In the genomic region with DNA sequence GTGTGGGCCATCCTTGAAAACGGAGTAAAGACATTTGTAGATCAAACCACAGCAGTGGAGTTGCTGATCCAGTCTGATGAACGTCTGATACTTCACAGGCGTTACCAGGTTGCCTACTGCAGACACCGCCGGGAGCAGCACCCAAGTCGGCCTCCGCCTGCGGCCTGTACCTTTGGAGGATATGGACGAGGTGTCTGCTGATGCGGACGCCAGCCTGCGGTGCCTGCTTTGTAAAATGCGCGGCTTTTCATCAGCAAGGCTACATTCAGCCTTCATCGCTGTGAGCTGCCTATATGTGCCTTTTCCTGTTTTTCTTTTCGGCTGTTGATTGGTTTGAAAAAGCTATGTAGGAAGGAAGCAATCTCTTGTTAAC, we compare ENCODE assay signal across 27 cellular contexts. TPM values are rescaled to one million over a fixed set of nuclear protein-coding genes. Genes with fewer than 3 reads are reported as not detected.
DNase-seq lines count a peak whose midpoint lies in the region; ATAC-seq, FAIRE-seq and TF ChIP-seq lines count a peak whose summit lies in the region.
"Had no signal": no experiment of that assay in that cellular context is flagged by ENCODE, and none has a peak within 500 bp of the region (broad histone marks: within the 10 kb centered on the region; RNA-seq: fewer than 3 reads in every experiment).

No MANE protein-coding gene starts in this region.

- H3K18ac ChIP-seq in H1 (ENCODE audit: extremely low read depth, low read length) (no peak overlapping the region), mesenchymal stem cell (ENCODE audit: low read depth in 1 of 2, low read length in 2 of 2) (no peak overlapping the region)

- TF ChIP-seq EP300 in H1 (IDR thresholded peaks at IDR 0.05; ENCODE audit: borderline replicate concordance in 1 of 2, low read depth in 2 of 2, low read length in 2 of 2) = no peak

- TF ChIP-seq CTCF in H1 (IDR thresholded peaks at IDR 0.05; ENCODE audit: control extremely low read depth in 1 of 3, insufficient read depth in 1 of 3, low read depth in 1 of 3, low read length in 3 of 3) = no peak
- TF ChIP-seq CTCF in kidney (IDR thresholded peaks at IDR 0.05; ENCODE audit: borderline replicate concordance, extremely low read depth, insufficient read depth) = no peak
- TF ChIP-seq CTCF in upper lobe of right lung (IDR thresholded peaks at IDR 0.05) = no peak
- TF ChIP-seq CTCF in Caco-2 (IDR thresholded peaks at IDR 0.05; ENCODE audit: insufficient read depth in 1 of 2, low read depth in 1 of 2, low read length in 1 of 2, severe bottlenecking in 1 of 2, unreplicated experiment in 1 of 2) = no peak

- H2AK5ac ChIP-seq in H1 (ENCODE audit: low read depth, low read length) (no peak overlapping the region), mesenchymal stem cell (ENCODE audit: low read length, severe bottlenecking) (no peak overlapping the region)

- H3K9ac ChIP-seq in SK-N-MC (ENCODE audit: insufficient read length) (no peak overlapping the region), H1 (replicated peaks in 1 of 4; ENCODE audit: extremely low read depth in 1 of 4, low read depth in 3 of 4, low read length in 3 of 4) (no peak overlapping the region), kidney (ENCODE audit: low read length in 2 of 2) (no peak overlapping the region), mesenchymal stem cell (ENCODE audit: low read length) (no peak overlapping the region)

- H3K4ac ChIP-seq in H1 (replicated peaks; ENCODE audit: insufficient read length, low read depth, low read length) = no peak overlapping the region
- no peak overlapping the region for H3K4ac ChIP-seq in mesenchymal stem cell (ENCODE audit: low read depth in 1 of 2, low read length in 2 of 2)

- H3K14ac ChIP-seq in H1 (ENCODE audit: insufficient read length) (no peak overlapping the region), mesenchymal stem cell (ENCODE audit: low read length in 2 of 2) (no peak overlapping the region)

- CTCF ChIA-PET in H1 (lab: Charles Lee; ENCODE audit: partially characterized antibody) (interaction anchor here (1.0 to 5.7 kb wide), 6 partner anchors 24 to 185 kb away, joined by 3 to 29 read pairs (median 4); no protein-coding TSS in a partner anchor), Caco-2 (lab: Charles Lee) (no interaction called here)

- no peak for ATAC-seq in upper lobe of right lung
- ATAC-seq in GM19035 (IDR thresholded peaks at IDR 0.05; ENCODE audit: unreplicated experiment) = no peak
- ATAC-seq: esophagus mucosa, GM12878, HepG2, SK-N-SH treated with all-trans-retinoic acid at 6 μM for 48 hours had no signal

- no peak for TF ChIP-seq POLR2A in H1 (IDR thresholded peaks at IDR 0.05; ENCODE audit: control extremely low read depth in 1 of 2, low read depth in 2 of 2, low read length in 2 of 2)

- no peaks in the 10 kb centered on the region for H3K23me2 ChIP-seq in H1 (ENCODE audit: low read depth, low read length)

- peaks cover 23 to 59% of the 10 kb centered on the region in 2 experiments for H4K20me1 ChIP-seq in H1 (replicated peaks in 1 of 2; ENCODE audit: control insufficient read depth in 1 of 2, insufficient read depth in 2 of 2, low read length in 2 of 2)

- H3K56ac ChIP-seq in H1 (replicated peaks; ENCODE audit: insufficient read length, low read depth, low read length) = no peak overlapping the region

- DNase-seq in SK-N-MC (ENCODE audit: low read depth, low spot score) (no peak), H1 (ENCODE audit: low read depth in 1 of 2, low spot score in 2 of 2) (no peak), kidney (peak; percentile 62), upper lobe of right lung (peak; percentile 53), Caco-2 (no peak), mesenchymal stem cell (no peak)
- DNase-seq: activated CD4-positive, alpha-beta T cell treated with anti-CD3 and anti-CD28 coated beads for 4 hours; activated naive CD4-positive, alpha-beta T cell treated with Interleukin-2 at 50 U/mL for 16 hours; activated T-cell treated with anti-CD3 and anti-CD28 coated beads, Interleukin-2, amount 50 U/mL, for 48 hours; CD4-positive, CD25-positive, alpha-beta regulatory T cell; effector memory CD4-positive, alpha-beta T cell; foreskin fibroblast; GOT3; naive B cell; NCI-H146; NCI-H2107; NCI-H446 treated with DMSO at 0.1 percent for 48 hours; ovary; RPMI8226; T-helper 2 cell had no signal

- TF ChIP-seq RAD21 in H1 (IDR thresholded peaks at IDR 0.05 in 1 of 2, conservative IDR thresholded peaks at IDR 0.05 in 1 of 2; ENCODE audit: low read depth in 2 of 2, low read length in 2 of 2) = no peak

- BruUV-seq in Caco-2 (replicated peaks; lab: Mats Ljungman, UMichigan) = no TSS peak

- peaks cover 48% of the 10 kb centered on the region for H3K36me3 Mint-ChIP-seq in Caco-2 (ENCODE audit: insufficient read depth, unreplicated experiment)

- FAIRE-seq in H1 (lab: Jason Lieb, UNC) = no peak
- FAIRE-seq in kidney (lab: Jason Lieb, UNC) = no peak
- FAIRE-seq: colon, GM12878, HepG2 had no signal

- POLR2A ChIA-PET in H1 (lab: Charles Lee; ENCODE audit: partially characterized antibody) = no interaction called here
- POLR2A ChIA-PET in Caco-2 (lab: Charles Lee) = no interaction called here

- no peak overlapping the region for H4K91ac ChIP-seq in H1 (replicated peaks; ENCODE audit: insufficient read length, low read length)
- H4K91ac ChIP-seq in mesenchymal stem cell (ENCODE audit: low read length) = no peak overlapping the region

- H3K27me3 Mint-ChIP-seq in Caco-2 (ENCODE audit: insufficient read depth, unreplicated experiment) = no peaks in the 10 kb centered on the region
- H3K27me3 Mint-ChIP-seq: CD4-positive, CD25-positive, alpha-beta regulatory T cell; naive B cell had no signal

- no peak overlapping the region for H2BK20ac ChIP-seq in H1 (ENCODE audit: low read length)

- H3K27me3 ChIP-seq in H1 (replicated peaks in 1 of 4; ENCODE audit: control insufficient read depth in 3 of 4, extremely low read depth in 1 of 4, insufficient read depth in 3 of 4, low read length in 3 of 4) = no peaks in the 10 kb centered on the region
- H3K27me3 ChIP-seq in upper lobe of right lung = no peaks in the 10 kb centered on the region
- H3K27me3 ChIP-seq in Caco-2 (replicated peaks; ENCODE audit: control insufficient read depth, insufficient read depth, low read length) = no peaks in the 10 kb centered on the region
- no peaks in the 10 kb centered on the region for H3K27me3 ChIP-seq in mesenchymal stem cell (ENCODE audit: control insufficient read depth in 1 of 2, insufficient read depth in 1 of 2, low read length in 2 of 2)
- H3K27me3 ChIP-seq: breast epithelium, ovary had no signal

- H4K5ac ChIP-seq in H1 (ENCODE audit: insufficient read length, low read depth, low read length) = no peak overlapping the region

- H2BK15ac ChIP-seq in H1 (ENCODE audit: low read length) (no peak overlapping the region), mesenchymal stem cell (ENCODE audit: low read depth, poor library complexity, severe bottlenecking) (no peak overlapping the region)

- no peak overlapping the region for H2BK120ac ChIP-seq in H1 (replicated peaks; ENCODE audit: low read depth, low read length)
- no peak overlapping the region for H2BK120ac ChIP-seq in mesenchymal stem cell (ENCODE audit: low read depth, low read length)

- H2AFZ ChIP-seq in H1 (ENCODE audit: low read length) = no peak overlapping the region
- no peak overlapping the region for H2AFZ ChIP-seq in mesenchymal stem cell (ENCODE audit: low read depth, low read length)

- H3K36me3 ChIP-seq in SK-N-MC (ENCODE audit: insufficient read depth, low read length) = peaks cover 61% of the 10 kb centered on the region
- peaks cover 6 to 27% (median 22%) of the 10 kb centered on the region in 4 experiments; a peak in 6 of 8 replicates for H3K36me3 ChIP-seq in H1 (ENCODE audit: control insufficient read depth in 2 of 4, insufficient read depth in 4 of 4, low read length in 3 of 4)
- peaks cover 0 to 3% of the 10 kb centered on the region in 2 donors for H3K36me3 ChIP-seq in kidney (ENCODE audit: control insufficient read depth in 1 of 2, insufficient read depth in 2 of 2, low read length in 2 of 2)
- H3K36me3 ChIP-seq in upper lobe of right lung = peaks cover 13% of the 10 kb centered on the region
- no peaks in the 10 kb centered on the region; the same call in 1 of the 2 replicates for H3K36me3 ChIP-seq in Caco-2 (ENCODE audit: control insufficient read depth, insufficient read depth, low read length)
- H3K36me3 ChIP-seq in mesenchymal stem cell (ENCODE audit: control insufficient read depth in 1 of 2, insufficient read depth in 2 of 2, low read depth in 1 of 2, low read length in 2 of 2) = peaks cover 24 to 75% of the 10 kb centered on the region in 2 experiments
- H3K36me3 ChIP-seq: breast epithelium, ovary had no signal

- H3K4me3 Mint-ChIP-seq in Caco-2 (ENCODE audit: unreplicated experiment) = no peak overlapping the region
- H3K4me3 Mint-ChIP-seq: naive B cell had no signal

- no peak overlapping the region for H3K4me3 ChIP-seq in SK-N-MC
- no peak overlapping the region for H3K4me3 ChIP-seq in H1 (ENCODE audit: extremely low read depth in 1 of 4, insufficient read depth in 2 of 4, low read depth in 3 of 4, low read length in 4 of 4)
- H3K4me3 ChIP-seq in kidney (ENCODE audit: low read length in 2 of 2) = no peak overlapping the region
- H3K4me3 ChIP-seq in upper lobe of right lung = no peak overlapping the region
- H3K4me3 ChIP-seq in Caco-2 (ENCODE audit: low read depth, low read length) = no peak overlapping the region
- no peak overlapping the region for H3K4me3 ChIP-seq in mesenchymal stem cell (ENCODE audit: insufficient read depth in 1 of 2, low read depth in 1 of 2, low read length in 2 of 2)
- H3K4me3 ChIP-seq: breast epithelium, GM12878, ovary had no signal

- 86% methylated on average over 16 of the region's 16 CpGs; no CpG with 5 or more reads in 1 of the 2 experiments for WGBS in H1 (ENCODE audit: extremely low coverage in 1 of 2, insufficient coverage in 1 of 2, insufficient read length in 1 of 2, insufficient replicate concordance in 2 of 2, low coverage in 1 of 2, low lambda C conversion rate in 2 of 2, missing lambda C conversion rate in 1 of 2), 2 experiments
- 94% methylated on average over 16 of the region's 16 CpGs for WGBS in mesenchymal stem cell

- peaks cover 0 to 64% of the 10 kb centered on the region in 2 experiments; a peak in 3 of 4 replicates for H3K79me2 ChIP-seq in H1 (ENCODE audit: control insufficient read depth in 1 of 2, insufficient read depth in 2 of 2, low read length in 2 of 2)

- H3K9me3 Mint-ChIP-seq in Caco-2 (ENCODE audit: unreplicated experiment) = no peaks in the 10 kb centered on the region
- H3K9me3 Mint-ChIP-seq: CD4-positive, CD25-positive, alpha-beta regulatory T cell had no signal

- H3K4me1 ChIP-seq in H1 (replicated peaks in 1 of 4; ENCODE audit: control insufficient read depth in 3 of 4, insufficient read depth in 4 of 4, low read length in 3 of 4) (no peaks in the 10 kb centered on the region), kidney (ENCODE audit: control insufficient read depth in 1 of 2, insufficient read depth in 1 of 2, low read depth in 1 of 2, low read length in 2 of 2) (peaks cover 0 to 24% of the 10 kb centered on the region in 2 donors), upper lobe of right lung (peaks cover 11% of the 10 kb centered on the region), Caco-2 (no peaks in the 10 kb centered on the region), mesenchymal stem cell (ENCODE audit: control insufficient read depth, insufficient read depth, low read depth, low read length) (peaks cover 51% of the 10 kb centered on the region)

- peak overlapping the region; percentile 65 for H3K27ac ChIP-seq in SK-N-MC
- H3K27ac ChIP-seq in H1 (ENCODE audit: low read depth, low read length) = no peak overlapping the region
- H3K27ac ChIP-seq in kidney (ENCODE audit: low read depth in 2 of 2, low read length in 2 of 2) = no peak overlapping the region
- H3K27ac ChIP-seq in upper lobe of right lung = no peak overlapping the region
- H3K27ac ChIP-seq in mesenchymal stem cell (ENCODE audit: low read length, poor library complexity, severe bottlenecking) = no peak overlapping the region
- H3K27ac ChIP-seq: breast epithelium, ovary had no signal

- H3K23ac ChIP-seq in H1 (ENCODE audit: insufficient read length) = no peak overlapping the region
- no peak overlapping the region for H3K23ac ChIP-seq in mesenchymal stem cell (ENCODE audit: low read length in 2 of 2)

- peaks cover 21% of the 10 kb centered on the region for H3K79me1 ChIP-seq in H1 (ENCODE audit: low read depth, low read length)
- peaks cover 44% of the 10 kb centered on the region for H3K79me1 ChIP-seq in mesenchymal stem cell (replicated peaks; ENCODE audit: low read length, poor library complexity, severe bottlenecking)

- no peak overlapping the region for H3K4me2 ChIP-seq in H1 (ENCODE audit: insufficient read depth in 1 of 2, low read depth in 2 of 2, low read length in 2 of 2)
- no peak overlapping the region for H3K4me2 ChIP-seq in mesenchymal stem cell (ENCODE audit: low read length, poor library complexity, severe bottlenecking)

- H2BK5ac ChIP-seq in H1 (ENCODE audit: low read depth, low read length) (no peak overlapping the region; the same call in 1 of the 2 replicates), mesenchymal stem cell (ENCODE audit: low read depth, low read length, poor library complexity, severe bottlenecking) (no peak overlapping the region)

- H3K9me3 ChIP-seq in SK-N-MC (ENCODE audit: low read depth, low read length) (no peaks in the 10 kb centered on the region), H1 (ENCODE audit: insufficient read depth in 2 of 2, low read depth in 1 of 2, low read length in 1 of 2) (no peaks in the 10 kb centered on the region), kidney (ENCODE audit: control insufficient read depth in 1 of 2, low read length in 2 of 2) (no peaks in the 10 kb centered on the region), upper lobe of right lung (no peaks in the 10 kb centered on the region), Caco-2 (no peaks in the 10 kb centered on the region), mesenchymal stem cell (ENCODE audit: control insufficient read depth, low read length) (no peaks in the 10 kb centered on the region)
- H3K9me3 ChIP-seq: breast epithelium, ovary had no signal

- H2BK12ac ChIP-seq in H1 (ENCODE audit: low read depth, low read length) = no peak overlapping the region
- no peak overlapping the region for H2BK12ac ChIP-seq in mesenchymal stem cell (ENCODE audit: low read length in 2 of 2)

- H3K4me1 Mint-ChIP-seq in Caco-2 (ENCODE audit: low read depth, unreplicated experiment) = no peaks in the 10 kb centered on the region

- intact Hi-C loops in kidney (cut with DNase I) = no loop called here
- intact Hi-C loops in upper lobe of right lung (cut with DNase I) = no loop called here
- intact Hi-C loops in Caco-2 (cut with micrococcal nuclease; ENCODE audit: unreplicated experiment) = no loop called here

- H3K27ac Mint-ChIP-seq in Caco-2 (ENCODE audit: unreplicated experiment) = no peak overlapping the region

- H4K8ac ChIP-seq in H1 (ENCODE audit: extremely low read depth, insufficient read depth, low read length) = peak overlapping the region; percentile 79; the same call in 1 of the 2 replicates
- no peak overlapping the region for H4K8ac ChIP-seq in mesenchymal stem cell (ENCODE audit: low read length)

RNA-seq across cellular contexts. Expression of gene SLX9, which starts 16.0 kb away (rescaled TPM):
- 57.3 and 64.1 TPM in 2 replicates for total RNA-seq in H1 (2021; fragmentation: NEBNext Ultra II Directional; extraction: Animal tissue kit (Norgen Biotek cat#: 25700))
- 17.7 and 34.6 TPM in 2 replicates for polyA plus RNA-seq in H1 (2011; rRNA removed)
- 43.7 TPM for polyA plus RNA-seq in H1 (2011; cell fraction: cytosol; rRNA removed)
- polyA plus RNA-seq in H1 (2011; cell fraction: nucleus; rRNA removed) = 28.5 TPM
- polyA plus RNA-seq in H1 (2012, experiment 1 of 2) = 20.8 to 42.4 TPM (median 39.1 TPM) in 4 replicates
- 28.1 TPM for polyA plus RNA-seq in H1 (2012, experiment 2 of 2)
- polyA plus RNA-seq in H1 (2013, experiment 1 of 2) = 28.3 TPM
- 30.5 TPM for polyA plus RNA-seq in H1 (2013, experiment 2 of 2)
- 5.9 and 6.3 TPM in 2 replicates for polyA minus RNA-seq in H1 (2011; rRNA and poly(A)+ RNA removed)
- polyA minus RNA-seq in H1 (2011; cell fraction: cytosol; rRNA and poly(A)+ RNA removed) = 28.0 TPM
- polyA minus RNA-seq in H1 (2011; cell fraction: nucleus; rRNA and poly(A)+ RNA removed) = 8.6 TPM
- total RNA-seq in kidney = 27.1 TPM
- polyA plus RNA-seq in kidney (ENCODE audit: insufficient read depth, low read depth, low replicate concordance) = 35.1 TPM
- 22.8 TPM for total RNA-seq in upper lobe of right lung
- total RNA-seq in Caco-2 (2022) = 54.0 and 62.1 TPM in 2 replicates
- polyA plus RNA-seq in mesenchymal stem cell (2013, experiment 1 of 2) = 14.7 TPM
- 15.1 TPM for polyA plus RNA-seq in mesenchymal stem cell (2013, experiment 2 of 2)

RNA-seq across cellular contexts. Expression of gene ITGB2, which starts 35.1 kb away (rescaled TPM):
- total RNA-seq in H1 (2021; fragmentation: NEBNext Ultra II Directional; extraction: Animal tissue kit (Norgen Biotek cat#: 25700)) = 0.24 and 0.36 TPM in 2 replicates
- polyA plus RNA-seq in H1 (2011; rRNA removed) (0.63 and 0.89 TPM in 2 replicates), kidney (ENCODE audit: insufficient read depth, low read depth, low replicate concordance) (9.5 TPM)
- 0.76 TPM for polyA plus RNA-seq in H1 (2011; cell fraction: cytosol; rRNA removed)
- polyA plus RNA-seq in H1 (2011; cell fraction: nucleus; rRNA removed) = 1.6 TPM
- 0.40 to 0.58 TPM (median 0.48 TPM) in 4 replicates for polyA plus RNA-seq in H1 (2012, experiment 1 of 2)
- polyA plus RNA-seq in H1 (2012, experiment 2 of 2) = 0.49 TPM
- polyA plus RNA-seq in H1 (2013, experiment 1 of 2) = 0.26 TPM
- polyA plus RNA-seq in H1 (2013, experiment 2 of 2) = 0.52 TPM
- polyA minus RNA-seq in H1 (2011; rRNA and poly(A)+ RNA removed) = 0.25 and 0.27 TPM in 2 replicates
- not detected for polyA minus RNA-seq in H1 (2011; cell fraction: cytosol; rRNA and poly(A)+ RNA removed)
- 0.70 TPM for polyA minus RNA-seq in H1 (2011; cell fraction: nucleus; rRNA and poly(A)+ RNA removed)
- total RNA-seq in kidney (111 TPM), upper lobe of right lung (370 TPM), Caco-2 (2022) (0.48 and 1.1 TPM in 2 replicates)
- polyA plus RNA-seq in mesenchymal stem cell (2013, experiment 1 of 2) = 0.40 TPM
- polyA plus RNA-seq in mesenchymal stem cell (2013, experiment 2 of 2) = 0.14 TPM

Comparison
In these comparisons a context has a peak if more than half of its experiments do, and no peak if none do; other contexts are left out.
1. DNase-seq: peak in kidney (single experiment) and upper lobe of right lung (single experiment); none in SK-N-MC (single experiment), H1 (0 of 2), Caco-2 (0 of 2) and mesenchymal stem cell (single experiment).
2. RNA of gene ITGB2, which starts 35.1 kb away (total RNA-seq): 370 TPM in upper lobe of right lung (single experiment) and 111 TPM in kidney (single experiment); 0.48 to 1.1 TPM in Caco-2 and 0.24 to 0.36 TPM in H1; every median in the first group is over 10 times any median in the second.